ENCODE assay signal across 8 cellular contexts in the genomic region with DNA sequence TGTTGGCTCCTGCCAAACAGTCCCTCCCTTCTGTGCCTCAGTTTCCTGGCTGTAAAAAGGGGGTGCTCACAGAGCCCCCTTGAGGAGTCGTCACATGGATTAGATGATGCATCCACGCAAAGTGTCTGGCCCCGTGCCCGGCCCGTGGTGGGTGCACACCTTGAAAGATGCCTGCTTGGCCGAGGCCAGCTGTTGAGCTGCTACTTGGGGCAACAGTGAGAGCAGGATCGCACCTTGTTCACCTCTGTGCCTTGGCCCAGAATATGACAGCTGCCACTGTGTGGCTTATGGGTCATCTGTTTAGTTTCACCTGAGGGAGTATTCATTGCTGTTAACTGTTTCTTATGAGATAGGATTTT. TPM values are rescaled to one million over a fixed set of nuclear protein-coding genes. Genes with fewer than 3 reads are reported as not detected.
DNase-seq lines count a peak whose midpoint lies in the region; ATAC-seq and TF ChIP-seq lines count a peak whose summit lies in the region.

No MANE protein-coding gene starts in this region.

- H3K36me3 ChIP-seq in testis (ENCODE audit: low read depth, missing control alignments) = no peaks in the 10 kb centered on the region

- H3K9me3 Mint-ChIP-seq in activated naive CD4-positive, alpha-beta T cell treated with anti-CD3 and anti-CD28 coated beads, Interleukin-2, amount 50 U/mL, for 72 hours = no peaks in the 10 kb centered on the region

- DNase-seq in activated naive CD4-positive, alpha-beta T cell treated with anti-CD3 and anti-CD28 coated beads, Interleukin-2, amount 50 U/mL, for 72 hours (ENCODE audit: low spot score in 2 of 2) = no peak
- no peak for DNase-seq in head of caudate nucleus
- no peak for DNase-seq in testis
- no peak for DNase-seq in epidermal melanocyte (ENCODE audit: insufficient read length, low spot score)
- DNase-seq in NCI-H774 (lab: John Stamatoyannopoulos, UW) = no peak

- H3K4me1 ChIP-seq in mononuclear cell (ENCODE audit: insufficient read depth, low read length) = peaks cover 29% of the 10 kb centered on the region
- peaks cover 4% of the 10 kb centered on the region for H3K4me1 ChIP-seq in testis

- intact Hi-C loops in head of caudate nucleus (cut with DNase I) (no loop called here), testis (cut with DNase I; ENCODE audit: low total_unique reads) (no loop called here)

- 50 to 65% methylated on average over 7 of the region's 7 CpGs for WGBS in testis, 2 donors

- no peak for TF ChIP-seq POLR2A in testis (IDR thresholded peaks at IDR 0.05)

- TF ChIP-seq CTCF in testis (IDR thresholded peaks at IDR 0.05) = no peak

- H3K27me3 ChIP-seq in mononuclear cell (ENCODE audit: insufficient read depth, low read length) = no peaks in the 10 kb centered on the region
- no peaks in the 10 kb centered on the region for H3K27me3 ChIP-seq in testis

- H3K4me3 ChIP-seq in mononuclear cell (ENCODE audit: low read length) = peak overlapping the region; percentile 36
- H3K4me3 ChIP-seq in testis = no peak overlapping the region

- H3K9me3 ChIP-seq in mononuclear cell (ENCODE audit: low read depth, low read length) (no peaks in the 10 kb centered on the region), testis (no peaks in the 10 kb centered on the region)

- H3K27ac ChIP-seq in testis = no peak overlapping the region

- peak overlapping the region in 1 of 2 donors; percentile 30 for H3K27ac Mint-ChIP-seq in activated naive CD4-positive, alpha-beta T cell treated with anti-CD3 and anti-CD28 coated beads, Interleukin-2, amount 50 U/mL, for 72 hours

- no peaks in the 10 kb centered on the region for H3K36me3 Mint-ChIP-seq in activated naive CD4-positive, alpha-beta T cell treated with anti-CD3 and anti-CD28 coated beads, Interleukin-2, amount 50 U/mL, for 72 hours

- ATAC-seq in GM18498 (IDR thresholded peaks at IDR 0.05; ENCODE audit: unreplicated experiment) (peak; percentile 24), HG02852 (IDR thresholded peaks at IDR 0.05; ENCODE audit: unreplicated experiment) (peak; percentile 17)
- ATAC-seq in activated naive CD4-positive, alpha-beta T cell treated with anti-CD3 and anti-CD28 coated beads, Interleukin-2, amount 50 U/mL, for 72 hours = peak; percentile 9 to 39

RNA-seq across cellular contexts. Expression of a gene that starts 17.7 kb away (rescaled TPM):
- total RNA-seq in activated naive CD4-positive, alpha-beta T cell treated with anti-CD3 and anti-CD28 coated beads, Interleukin-2, amount 50 U/mL, for 72 hours = 1 to 10 TPM; 5.6 to 7.1 TPM
- total RNA-seq in mononuclear cell = 4.3 TPM
- 10 to 100 TPM; 28.1 to 32.1 TPM for total RNA-seq in testis
- polyA plus RNA-seq in testis (ENCODE audit: insufficient read depth, low read depth, low replicate concordance) = 15.6 TPM
